ENCODE assay signal across 1 cellular context in the genomic region with DNA sequence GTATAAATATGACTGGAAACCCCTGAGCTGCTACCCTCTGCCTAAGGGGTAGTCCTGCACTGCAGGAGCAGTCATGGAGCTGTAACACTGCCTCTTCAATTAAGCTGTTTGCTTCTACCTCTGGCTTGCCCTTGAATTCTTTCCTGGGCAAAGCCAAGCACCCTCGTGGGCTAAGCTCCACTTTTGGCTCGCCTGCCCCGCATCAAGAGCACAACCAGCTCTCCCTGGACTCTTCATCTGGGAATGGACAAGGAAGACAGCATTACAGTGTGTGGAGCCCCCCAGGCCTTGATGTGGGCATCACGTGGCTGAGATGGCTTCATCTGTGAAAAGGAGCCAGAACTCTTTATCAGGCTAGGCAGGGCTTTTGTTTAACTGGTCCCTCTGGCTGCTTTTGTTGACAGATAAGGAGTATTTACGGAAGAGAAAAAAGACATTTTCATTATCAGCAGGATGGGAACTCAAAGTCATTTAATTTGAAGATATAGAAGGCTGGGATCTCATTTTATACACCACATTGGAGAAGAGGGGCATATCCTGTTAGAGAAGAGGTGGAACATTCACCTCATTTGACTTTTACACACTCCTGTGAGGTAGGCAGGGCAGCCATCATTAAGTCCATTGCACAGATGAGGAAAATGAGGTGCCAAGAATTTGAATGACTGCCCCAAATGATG.
TF ChIP-seq lines count a peak whose summit lies in the region.

No MANE protein-coding gene starts in this region.

TF ChIP-seq in K562, 482 proteins besides CTCF, POLR2A, EP300 and RAD21 (continued from another document and continues in another):
- no peak for TF ChIP-seq FOS (IDR thresholded peaks at IDR 0.05; ENCODE audit: extremely low read depth, insufficient read length)
- TF ChIP-seq RHOXF2B (CRISPR knock-in tag; conservative IDR thresholded peaks at IDR 0.05): no peak
- no peak for TF ChIP-seq TAF7 (tag; IDR thresholded peaks at IDR 0.05)
- TF ChIP-seq RBM14 (IDR thresholded peaks at IDR 0.05; ENCODE audit: borderline replicate concordance, insufficient read depth, low read depth, low read length): no peak
- TF ChIP-seq NCOR1 (IDR thresholded peaks at IDR 0.05): peak; percentile 63
- TF ChIP-seq, protein P1, sequence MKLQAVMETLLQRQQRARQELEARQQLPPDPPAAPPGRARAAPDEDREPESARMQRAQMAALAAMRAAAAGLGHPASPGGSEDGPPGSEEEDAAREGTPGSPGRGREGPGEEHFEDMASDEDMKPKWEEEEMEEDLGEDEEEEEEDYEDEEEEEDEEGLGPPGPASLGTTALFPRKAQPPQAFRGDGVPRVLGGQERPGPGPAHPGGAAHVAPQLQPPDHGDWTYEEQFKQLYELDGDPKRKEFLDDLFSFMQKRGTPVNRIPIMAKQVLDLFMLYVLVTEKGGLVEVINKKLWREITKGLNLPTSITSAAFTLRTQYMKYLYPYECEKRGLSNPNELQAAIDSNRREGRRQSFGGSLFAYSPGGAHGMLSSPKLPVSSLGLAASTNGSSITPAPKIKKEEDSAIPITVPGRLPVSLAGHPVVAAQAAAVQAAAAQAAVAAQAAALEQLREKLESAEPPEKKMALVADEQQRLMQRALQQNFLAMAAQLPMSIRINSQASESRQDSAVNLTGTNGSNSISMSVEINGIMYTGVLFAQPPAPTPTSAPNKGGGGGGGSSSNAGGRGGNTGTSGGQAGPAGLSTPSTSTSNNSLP (IDR thresholded peaks at IDR 0.05; ENCODE audit: borderline replicate concordance, low read depth, low read length): no peak
- no peak for TF ChIP-seq CBX3 (IDR thresholded peaks at IDR 0.05; ENCODE audit: borderline replicate concordance in 1 of 2, low read length in 2 of 2)
- TF ChIP-seq, protein P2, sequence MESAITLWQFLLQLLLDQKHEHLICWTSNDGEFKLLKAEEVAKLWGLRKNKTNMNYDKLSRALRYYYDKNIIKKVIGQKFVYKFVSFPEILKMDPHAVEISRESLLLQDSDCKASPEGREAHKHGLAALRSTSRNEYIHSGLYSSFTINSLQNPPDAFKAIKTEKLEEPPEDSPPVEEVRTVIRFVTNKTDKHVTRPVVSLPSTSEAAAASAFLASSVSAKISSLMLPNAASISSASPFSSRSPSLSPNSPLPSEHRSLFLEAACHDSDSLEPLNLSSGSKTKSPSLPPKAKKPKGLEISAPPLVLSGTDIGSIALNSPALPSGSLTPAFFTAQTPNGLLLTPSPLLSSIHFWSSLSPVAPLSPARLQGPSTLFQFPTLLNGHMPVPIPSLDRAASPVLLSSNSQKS (CRISPR knock-in tag; IDR thresholded peaks at IDR 0.05): no peak
- TF ChIP-seq ZKSCAN1 (IDR thresholded peaks at IDR 0.05; ENCODE audit: low read depth, low read length): no peak
- peak in 1 of 2 experiments; percentile 38; a peak in 1 of 4 replicates for TF ChIP-seq RCOR1 (IDR thresholded peaks at IDR 0.05; ENCODE audit: borderline replicate concordance in 1 of 2, low read depth in 2 of 2, low read length in 2 of 2)
- TF ChIP-seq, protein P3, sequence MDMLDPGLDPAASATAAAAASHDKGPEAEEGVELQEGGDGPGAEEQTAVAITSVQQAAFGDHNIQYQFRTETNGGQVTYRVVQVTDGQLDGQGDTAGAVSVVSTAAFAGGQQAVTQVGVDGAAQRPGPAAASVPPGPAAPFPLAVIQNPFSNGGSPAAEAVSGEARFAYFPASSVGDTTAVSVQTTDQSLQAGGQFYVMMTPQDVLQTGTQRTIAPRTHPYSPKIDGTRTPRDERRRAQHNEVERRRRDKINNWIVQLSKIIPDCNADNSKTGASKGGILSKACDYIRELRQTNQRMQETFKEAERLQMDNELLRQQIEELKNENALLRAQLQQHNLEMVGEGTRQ (CRISPR knock-in tag; IDR thresholded peaks at IDR 0.05): peak; percentile 46
- TF ChIP-seq CREB1 (IDR thresholded peaks at IDR 0.05): no peak
- TF ChIP-seq CREB1 (CRISPR knock-in tag; IDR thresholded peaks at IDR 0.05): no peak
- no peak for TF ChIP-seq POLR3A (IDR thresholded peaks at IDR 0.05; ENCODE audit: borderline replicate concordance, extremely low read depth, insufficient read depth, insufficient read length)
- no peak for TF ChIP-seq SETDB1 (IDR thresholded peaks at IDR 0.05; ENCODE audit: low read length)
- no peak for TF ChIP-seq ATF1 (CRISPR knock-in tag; IDR thresholded peaks at IDR 0.05)
- TF ChIP-seq ATF1 (tag; IDR thresholded peaks at IDR 0.05): no peak
- no peak for TF ChIP-seq ZNF780A (CRISPR knock-in tag; IDR thresholded peaks at IDR 0.05)
- TF ChIP-seq BCL6 (CRISPR knock-in tag; IDR thresholded peaks at IDR 0.05): no peak
- TF ChIP-seq CAMTA2 (CRISPR knock-in tag; conservative IDR thresholded peaks at IDR 0.05): no peak
- TF ChIP-seq, protein P4, sequence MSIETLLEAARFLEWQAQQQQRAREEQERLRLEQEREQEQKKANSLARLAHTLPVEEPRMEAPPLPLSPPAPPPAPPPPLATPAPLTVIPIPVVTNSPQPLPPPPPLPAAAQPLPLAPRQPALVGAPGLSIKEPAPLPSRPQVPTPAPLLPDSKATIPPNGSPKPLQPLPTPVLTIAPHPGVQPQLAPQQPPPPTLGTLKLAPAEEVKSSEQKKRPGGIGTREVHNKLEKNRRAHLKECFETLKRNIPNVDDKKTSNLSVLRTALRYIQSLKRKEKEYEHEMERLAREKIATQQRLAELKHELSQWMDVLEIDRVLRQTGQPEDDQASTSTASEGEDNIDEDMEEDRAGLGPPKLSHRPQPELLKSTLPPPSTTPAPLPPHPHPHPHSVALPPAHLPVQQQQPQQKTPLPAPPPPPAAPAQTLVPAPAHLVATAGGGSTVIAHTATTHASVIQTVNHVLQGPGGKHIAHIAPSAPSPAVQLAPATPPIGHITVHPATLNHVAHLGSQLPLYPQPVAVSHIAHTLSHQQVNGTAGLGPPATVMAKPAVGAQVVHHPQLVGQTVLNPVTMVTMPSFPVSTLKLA (conservative IDR thresholded peaks at IDR 0.05): 0 out of 4 replicates have a peak, but pooled peaks of 1 of the 2 experiments have one; percentile 13
- peak in 1 of 2 experiments; percentile 42; a peak in 1 of 4 replicates for TF ChIP-seq FOXA3 (CRISPR knock-in tag; conservative IDR thresholded peaks at IDR 0.05 in 1 of 2, IDR thresholded peaks at IDR 0.05 in 1 of 2)
- TF ChIP-seq, protein P5, sequence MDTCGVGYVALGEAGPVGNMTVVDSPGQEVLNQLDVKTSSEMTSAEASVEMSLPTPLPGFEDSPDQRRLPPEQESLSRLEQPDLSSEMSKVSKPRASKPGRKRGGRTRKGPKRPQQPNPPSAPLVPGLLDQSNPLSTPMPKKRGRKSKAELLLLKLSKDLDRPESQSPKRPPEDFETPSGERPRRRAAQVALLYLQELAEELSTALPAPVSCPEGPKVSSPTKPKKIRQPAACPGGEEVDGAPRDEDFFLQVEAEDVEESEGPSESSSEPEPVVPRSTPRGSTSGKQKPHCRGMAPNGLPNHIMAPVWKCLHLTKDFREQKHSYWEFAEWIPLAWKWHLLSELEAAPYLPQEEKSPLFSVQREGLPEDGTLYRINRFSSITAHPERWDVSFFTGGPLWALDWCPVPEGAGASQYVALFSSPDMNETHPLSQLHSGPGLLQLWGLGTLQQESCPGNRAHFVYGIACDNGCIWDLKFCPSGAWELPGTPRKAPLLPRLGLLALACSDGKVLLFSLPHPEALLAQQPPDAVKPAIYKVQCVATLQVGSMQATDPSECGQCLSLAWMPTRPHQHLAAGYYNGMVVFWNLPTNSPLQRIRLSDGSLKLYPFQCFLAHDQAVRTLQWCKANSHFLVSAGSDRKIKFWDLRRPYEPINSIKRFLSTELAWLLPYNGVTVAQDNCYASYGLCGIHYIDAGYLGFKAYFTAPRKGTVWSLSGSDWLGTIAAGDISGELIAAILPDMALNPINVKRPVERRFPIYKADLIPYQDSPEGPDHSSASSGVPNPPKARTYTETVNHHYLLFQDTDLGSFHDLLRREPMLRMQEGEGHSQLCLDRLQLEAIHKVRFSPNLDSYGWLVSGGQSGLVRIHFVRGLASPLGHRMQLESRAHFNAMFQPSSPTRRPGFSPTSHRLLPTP (IDR thresholded peaks at IDR 0.05; ENCODE audit: borderline replicate concordance, extremely low read depth, insufficient read length): no peak
- TF ChIP-seq ELF1 (tag; IDR thresholded peaks at IDR 0.05): peak; percentile 29; the same call in 1 of the 2 replicates
- TF ChIP-seq ZNF124 (CRISPR knock-in tag; IDR thresholded peaks at IDR 0.05): no peak
- TF ChIP-seq RFX1 (IDR thresholded peaks at IDR 0.05): no peak; the same call in 1 of the 2 replicates
- no peak for TF ChIP-seq ZNF184 (CRISPR knock-in tag; IDR thresholded peaks at IDR 0.05)
- no peak for TF ChIP-seq SMARCB1 (IDR thresholded peaks at IDR 0.05; ENCODE audit: insufficient read length, low read depth)
- TF ChIP-seq, protein P6, sequence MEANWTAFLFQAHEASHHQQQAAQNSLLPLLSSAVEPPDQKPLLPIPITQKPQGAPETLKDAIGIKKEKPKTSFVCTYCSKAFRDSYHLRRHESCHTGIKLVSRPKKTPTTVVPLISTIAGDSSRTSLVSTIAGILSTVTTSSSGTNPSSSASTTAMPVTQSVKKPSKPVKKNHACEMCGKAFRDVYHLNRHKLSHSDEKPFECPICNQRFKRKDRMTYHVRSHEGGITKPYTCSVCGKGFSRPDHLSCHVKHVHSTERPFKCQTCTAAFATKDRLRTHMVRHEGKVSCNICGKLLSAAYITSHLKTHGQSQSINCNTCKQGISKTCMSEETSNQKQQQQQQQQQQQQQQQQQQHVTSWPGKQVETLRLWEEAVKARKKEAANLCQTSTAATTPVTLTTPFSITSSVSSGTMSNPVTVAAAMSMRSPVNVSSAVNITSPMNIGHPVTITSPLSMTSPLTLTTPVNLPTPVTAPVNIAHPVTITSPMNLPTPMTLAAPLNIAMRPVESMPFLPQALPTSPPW (CRISPR knock-in tag; IDR thresholded peaks at IDR 0.05): peak; percentile 31; the same call in 1 of the 2 replicates
- no peak for TF ChIP-seq POLR2AphosphoS2 (IDR thresholded peaks at IDR 0.05; ENCODE audit: low read length)
- TF ChIP-seq CBFA2T3 (IDR thresholded peaks at IDR 0.05): peak; percentile 75
- no peak for TF ChIP-seq ZNF253 (CRISPR knock-in tag; conservative IDR thresholded peaks at IDR 0.05)
- no peak for TF ChIP-seq BMI1 (IDR thresholded peaks at IDR 0.05; ENCODE audit: low read length)
- TF ChIP-seq, protein P7, sequence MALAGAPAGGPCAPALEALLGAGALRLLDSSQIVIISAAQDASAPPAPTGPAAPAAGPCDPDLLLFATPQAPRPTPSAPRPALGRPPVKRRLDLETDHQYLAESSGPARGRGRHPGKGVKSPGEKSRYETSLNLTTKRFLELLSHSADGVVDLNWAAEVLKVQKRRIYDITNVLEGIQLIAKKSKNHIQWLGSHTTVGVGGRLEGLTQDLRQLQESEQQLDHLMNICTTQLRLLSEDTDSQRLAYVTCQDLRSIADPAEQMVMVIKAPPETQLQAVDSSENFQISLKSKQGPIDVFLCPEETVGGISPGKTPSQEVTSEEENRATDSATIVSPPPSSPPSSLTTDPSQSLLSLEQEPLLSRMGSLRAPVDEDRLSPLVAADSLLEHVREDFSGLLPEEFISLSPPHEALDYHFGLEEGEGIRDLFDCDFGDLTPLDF (CRISPR knock-in tag; IDR thresholded peaks at IDR 0.05): no peak
- TF ChIP-seq MECOM (CRISPR knock-in tag; IDR thresholded peaks at IDR 0.05): no peak
- TF ChIP-seq KLF13 (tag; IDR thresholded peaks at IDR 0.05; ENCODE audit: borderline replicate concordance, low read depth): no peak
- no peak for TF ChIP-seq DIDO1 (tag; IDR thresholded peaks at IDR 0.05; ENCODE audit: low read depth)
- TF ChIP-seq, protein P8, sequence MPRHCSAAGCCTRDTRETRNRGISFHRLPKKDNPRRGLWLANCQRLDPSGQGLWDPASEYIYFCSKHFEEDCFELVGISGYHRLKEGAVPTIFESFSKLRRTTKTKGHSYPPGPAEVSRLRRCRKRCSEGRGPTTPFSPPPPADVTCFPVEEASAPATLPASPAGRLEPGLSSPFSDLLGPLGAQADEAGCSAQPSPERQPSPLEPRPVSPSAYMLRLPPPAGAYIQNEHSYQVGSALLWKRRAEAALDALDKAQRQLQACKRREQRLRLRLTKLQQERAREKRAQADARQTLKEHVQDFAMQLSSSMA (CRISPR knock-in tag; IDR thresholded peaks at IDR 0.05): no peak
- no peak for TF ChIP-seq HIVEP1 (CRISPR knock-in tag; IDR thresholded peaks at IDR 0.05)
- no peak for TF ChIP-seq STAT5B (CRISPR knock-in tag; IDR thresholded peaks at IDR 0.05)
- TF ChIP-seq PHTF2 (CRISPR knock-in tag; IDR thresholded peaks at IDR 0.05): no peak
- no peak for TF ChIP-seq ZKSCAN8 (CRISPR knock-in tag; IDR thresholded peaks at IDR 0.05)
- TF ChIP-seq, protein P9, sequence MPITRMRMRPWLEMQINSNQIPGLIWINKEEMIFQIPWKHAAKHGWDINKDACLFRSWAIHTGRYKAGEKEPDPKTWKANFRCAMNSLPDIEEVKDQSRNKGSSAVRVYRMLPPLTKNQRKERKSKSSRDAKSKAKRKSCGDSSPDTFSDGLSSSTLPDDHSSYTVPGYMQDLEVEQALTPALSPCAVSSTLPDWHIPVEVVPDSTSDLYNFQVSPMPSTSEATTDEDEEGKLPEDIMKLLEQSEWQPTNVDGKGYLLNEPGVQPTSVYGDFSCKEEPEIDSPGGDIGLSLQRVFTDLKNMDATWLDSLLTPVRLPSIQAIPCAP (CRISPR knock-in tag; IDR thresholded peaks at IDR 0.05; ENCODE audit: borderline replicate concordance): no peak
- TF ChIP-seq EWSR1 (IDR thresholded peaks at IDR 0.05; ENCODE audit: borderline replicate concordance, low read depth, partially characterized antibody): no peak
- TF ChIP-seq BHLHE40 (IDR thresholded peaks at IDR 0.05; ENCODE audit: low read length): peak; percentile 63; the same call in 1 of the 2 replicates
